ENCODE assay signal across 1 cellular context in genomic region chr19:49590071-49590970, GRCh38.
TF ChIP-seq lines count a peak whose summit lies in the region.

No MANE protein-coding gene starts in this region.

TF ChIP-seq in HepG2, 621 proteins besides CTCF, POLR2A, EP300 and RAD21 (continued from another document and continues in another):
- TF ChIP-seq, protein P1, sequence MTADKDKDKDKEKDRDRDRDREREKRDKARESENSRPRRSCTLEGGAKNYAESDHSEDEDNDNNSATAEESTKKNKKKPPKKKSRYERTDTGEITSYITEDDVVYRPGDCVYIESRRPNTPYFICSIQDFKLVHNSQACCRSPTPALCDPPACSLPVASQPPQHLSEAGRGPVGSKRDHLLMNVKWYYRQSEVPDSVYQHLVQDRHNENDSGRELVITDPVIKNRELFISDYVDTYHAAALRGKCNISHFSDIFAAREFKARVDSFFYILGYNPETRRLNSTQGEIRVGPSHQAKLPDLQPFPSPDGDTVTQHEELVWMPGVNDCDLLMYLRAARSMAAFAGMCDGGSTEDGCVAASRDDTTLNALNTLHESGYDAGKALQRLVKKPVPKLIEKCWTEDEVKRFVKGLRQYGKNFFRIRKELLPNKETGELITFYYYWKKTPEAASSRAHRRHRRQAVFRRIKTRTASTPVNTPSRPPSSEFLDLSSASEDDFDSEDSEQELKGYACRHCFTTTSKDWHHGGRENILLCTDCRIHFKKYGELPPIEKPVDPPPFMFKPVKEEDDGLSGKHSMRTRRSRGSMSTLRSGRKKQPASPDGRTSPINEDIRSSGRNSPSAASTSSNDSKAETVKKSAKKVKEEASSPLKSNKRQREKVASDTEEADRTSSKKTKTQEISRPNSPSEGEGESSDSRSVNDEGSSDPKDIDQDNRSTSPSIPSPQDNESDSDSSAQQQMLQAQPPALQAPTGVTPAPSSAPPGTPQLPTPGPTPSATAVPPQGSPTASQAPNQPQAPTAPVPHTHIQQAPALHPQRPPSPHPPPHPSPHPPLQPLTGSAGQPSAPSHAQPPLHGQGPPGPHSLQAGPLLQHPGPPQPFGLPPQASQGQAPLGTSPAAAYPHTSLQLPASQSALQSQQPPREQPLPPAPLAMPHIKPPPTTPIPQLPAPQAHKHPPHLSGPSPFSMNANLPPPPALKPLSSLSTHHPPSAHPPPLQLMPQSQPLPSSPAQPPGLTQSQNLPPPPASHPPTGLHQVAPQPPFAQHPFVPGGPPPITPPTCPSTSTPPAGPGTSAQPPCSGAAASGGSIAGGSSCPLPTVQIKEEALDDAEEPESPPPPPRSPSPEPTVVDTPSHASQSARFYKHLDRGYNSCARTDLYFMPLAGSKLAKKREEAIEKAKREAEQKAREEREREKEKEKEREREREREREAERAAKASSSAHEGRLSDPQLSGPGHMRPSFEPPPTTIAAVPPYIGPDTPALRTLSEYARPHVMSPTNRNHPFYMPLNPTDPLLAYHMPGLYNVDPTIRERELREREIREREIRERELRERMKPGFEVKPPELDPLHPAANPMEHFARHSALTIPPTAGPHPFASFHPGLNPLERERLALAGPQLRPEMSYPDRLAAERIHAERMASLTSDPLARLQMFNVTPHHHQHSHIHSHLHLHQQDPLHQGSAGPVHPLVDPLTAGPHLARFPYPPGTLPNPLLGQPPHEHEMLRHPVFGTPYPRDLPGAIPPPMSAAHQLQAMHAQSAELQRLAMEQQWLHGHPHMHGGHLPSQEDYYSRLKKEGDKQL (CRISPR knock-in tag; IDR thresholded peaks at IDR 0.05; ENCODE audit: low read depth) = no peak
- TF ChIP-seq SNAI1 (CRISPR knock-in tag; IDR thresholded peaks at IDR 0.05; ENCODE audit: borderline replicate concordance) (0 out of 2 replicates have a peak, but pooled peaks have one; percentile 63), KLF6 (CRISPR knock-in tag; IDR thresholded peaks at IDR 0.05) (no peak), GLI4 (CRISPR knock-in tag; IDR thresholded peaks at IDR 0.05; ENCODE audit: borderline replicate concordance) (peak; percentile 65; the same call in 1 of the 2 replicates), ZNF670 (CRISPR knock-in tag; IDR thresholded peaks at IDR 0.05; ENCODE audit: borderline replicate concordance) (0 out of 2 replicates have a peak, but pooled peaks have one; percentile 44), PRPF4 (IDR thresholded peaks at IDR 0.05; ENCODE audit: low read depth, low read length, poor library complexity, severe bottlenecking) (no peak), KDM5B (CRISPR knock-in tag; IDR thresholded peaks at IDR 0.05; ENCODE audit: borderline replicate concordance) (peak; percentile 77; the same call in 1 of the 2 replicates), ZNF343 (CRISPR knock-in tag; IDR thresholded peaks at IDR 0.05) (no peak), BRD4 (CRISPR knock-in tag; IDR thresholded peaks at IDR 0.05) (peak; percentile 77), NFKB2 (CRISPR knock-in tag; IDR thresholded peaks at IDR 0.05; ENCODE audit: borderline replicate concordance) (peak; percentile 87; the same call in 1 of the 2 replicates), ZNF782 (CRISPR knock-in tag; IDR thresholded peaks at IDR 0.05; ENCODE audit: borderline replicate concordance) (0 out of 2 replicates have a peak, but pooled peaks have one; percentile 62), ZNF672 (CRISPR knock-in tag; IDR thresholded peaks at IDR 0.05) (no peak), ARHGAP35 (CRISPR knock-in tag; IDR thresholded peaks at IDR 0.05; ENCODE audit: borderline replicate concordance) (no peak), FOXK1 (CRISPR knock-in tag; IDR thresholded peaks at IDR 0.05; ENCODE audit: borderline replicate concordance, low read depth) (0 out of 2 replicates have a peak, but pooled peaks have one; percentile 33), KLF12 (CRISPR knock-in tag; IDR thresholded peaks at IDR 0.05; ENCODE audit: borderline replicate concordance) (peak; percentile 26; the same call in 1 of the 2 replicates), ZNF292 (CRISPR knock-in tag; IDR thresholded peaks at IDR 0.05; ENCODE audit: borderline replicate concordance, low read depth) (no peak), TAF15 (IDR thresholded peaks at IDR 0.05; ENCODE audit: low read depth, low read length, poor library complexity, severe bottlenecking) (peak; percentile 85), NONO (IDR thresholded peaks at IDR 0.05) (no peak), NONO (CRISPR knock-in tag; conservative IDR thresholded peaks at IDR 0.05) (no peak), DNMT3B (CRISPR knock-in tag; conservative IDR thresholded peaks at IDR 0.05) (no peak), ZEB1 (IDR thresholded peaks at IDR 0.05; ENCODE audit: insufficient replicate concordance, low read depth) (peak; percentile 22), TRIM24 (CRISPR knock-in tag; IDR thresholded peaks at IDR 0.05) (no peak), PLRG1 (conservative IDR thresholded peaks at IDR 0.05) (no peak), JARID2 (CRISPR knock-in tag; IDR thresholded peaks at IDR 0.05; ENCODE audit: insufficient replicate concordance) (no peak), DR1 (CRISPR knock-in tag; IDR thresholded peaks at IDR 0.05) (peak; percentile 88), GZF1 (CRISPR knock-in tag; IDR thresholded peaks at IDR 0.05) (no peak; the same call in 1 of the 2 replicates), ZBTB3 (CRISPR knock-in tag; IDR thresholded peaks at IDR 0.05; ENCODE audit: borderline replicate concordance, low read depth) (no peak), ZFAT (CRISPR knock-in tag; conservative IDR thresholded peaks at IDR 0.05) (no peak), POGZ (CRISPR knock-in tag; IDR thresholded peaks at IDR 0.05) (peak; percentile 47; the same call in 1 of the 2 replicates), SAFB2 (CRISPR knock-in tag; IDR thresholded peaks at IDR 0.05; ENCODE audit: borderline replicate concordance, low read depth) (0 out of 2 replicates have a peak, but pooled peaks have one; percentile 47), ZNF850 (CRISPR knock-in tag; conservative IDR thresholded peaks at IDR 0.05) (no peak), ZNF639 (CRISPR knock-in tag; conservative IDR thresholded peaks at IDR 0.05) (no peak)
- TF ChIP-seq, protein P2, sequence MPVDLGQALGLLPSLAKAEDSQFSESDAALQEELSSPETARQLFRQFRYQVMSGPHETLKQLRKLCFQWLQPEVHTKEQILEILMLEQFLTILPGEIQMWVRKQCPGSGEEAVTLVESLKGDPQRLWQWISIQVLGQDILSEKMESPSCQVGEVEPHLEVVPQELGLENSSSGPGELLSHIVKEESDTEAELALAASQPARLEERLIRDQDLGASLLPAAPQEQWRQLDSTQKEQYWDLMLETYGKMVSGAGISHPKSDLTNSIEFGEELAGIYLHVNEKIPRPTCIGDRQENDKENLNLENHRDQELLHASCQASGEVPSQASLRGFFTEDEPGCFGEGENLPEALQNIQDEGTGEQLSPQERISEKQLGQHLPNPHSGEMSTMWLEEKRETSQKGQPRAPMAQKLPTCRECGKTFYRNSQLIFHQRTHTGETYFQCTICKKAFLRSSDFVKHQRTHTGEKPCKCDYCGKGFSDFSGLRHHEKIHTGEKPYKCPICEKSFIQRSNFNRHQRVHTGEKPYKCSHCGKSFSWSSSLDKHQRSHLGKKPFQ (CRISPR knock-in tag; IDR thresholded peaks at IDR 0.05; ENCODE audit: insufficient replicate concordance) = no peak
- TF ChIP-seq, protein P3, sequence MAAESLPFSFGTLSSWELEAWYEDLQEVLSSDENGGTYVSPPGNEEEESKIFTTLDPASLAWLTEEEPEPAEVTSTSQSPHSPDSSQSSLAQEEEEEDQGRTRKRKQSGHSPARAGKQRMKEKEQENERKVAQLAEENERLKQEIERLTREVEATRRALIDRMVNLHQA (CRISPR knock-in tag; IDR thresholded peaks at IDR 0.05) = no peak
- TF ChIP-seq, protein P4, sequence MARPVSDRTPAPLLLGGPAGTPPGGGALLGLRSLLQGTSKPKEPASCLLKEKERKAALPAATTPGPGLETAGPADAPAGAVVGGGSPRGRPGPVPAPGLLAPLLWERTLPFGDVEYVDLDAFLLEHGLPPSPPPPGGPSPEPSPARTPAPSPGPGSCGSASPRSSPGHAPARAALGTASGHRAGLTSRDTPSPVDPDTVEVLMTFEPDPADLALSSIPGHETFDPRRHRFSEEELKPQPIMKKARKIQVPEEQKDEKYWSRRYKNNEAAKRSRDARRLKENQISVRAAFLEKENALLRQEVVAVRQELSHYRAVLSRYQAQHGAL (CRISPR knock-in tag; IDR thresholded peaks at IDR 0.05; ENCODE audit: not compliant biosample characterization) = peak; percentile 29
- TF ChIP-seq, protein P5, sequence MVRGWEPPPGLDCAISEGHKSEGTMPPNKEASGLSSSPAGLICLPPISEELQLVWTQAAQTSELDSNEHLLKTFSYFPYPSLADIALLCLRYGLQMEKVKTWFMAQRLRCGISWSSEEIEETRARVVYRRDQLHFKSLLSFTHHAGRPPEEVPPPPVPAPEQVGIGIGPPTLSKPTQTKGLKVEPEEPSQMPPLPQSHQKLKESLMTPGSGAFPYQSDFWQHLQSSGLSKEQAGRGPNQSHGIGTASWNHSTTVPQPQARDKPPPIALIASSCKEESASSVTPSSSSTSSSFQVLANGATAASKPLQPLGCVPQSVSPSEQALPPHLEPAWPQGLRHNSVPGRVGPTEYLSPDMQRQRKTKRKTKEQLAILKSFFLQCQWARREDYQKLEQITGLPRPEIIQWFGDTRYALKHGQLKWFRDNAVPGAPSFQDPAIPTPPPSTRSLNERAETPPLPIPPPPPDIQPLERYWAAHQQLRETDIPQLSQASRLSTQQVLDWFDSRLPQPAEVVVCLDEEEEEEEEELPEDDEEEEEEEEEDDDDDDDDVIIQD (CRISPR knock-in tag; IDR thresholded peaks at IDR 0.05; ENCODE audit: low read depth) = no peak
- TF ChIP-seq, protein P6, sequence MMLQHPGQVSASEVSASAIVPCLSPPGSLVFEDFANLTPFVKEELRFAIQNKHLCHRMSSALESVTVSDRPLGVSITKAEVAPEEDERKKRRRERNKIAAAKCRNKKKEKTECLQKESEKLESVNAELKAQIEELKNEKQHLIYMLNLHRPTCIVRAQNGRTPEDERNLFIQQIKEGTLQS (CRISPR knock-in tag; IDR thresholded peaks at IDR 0.05) = no peak
- TF ChIP-seq, protein P7, sequence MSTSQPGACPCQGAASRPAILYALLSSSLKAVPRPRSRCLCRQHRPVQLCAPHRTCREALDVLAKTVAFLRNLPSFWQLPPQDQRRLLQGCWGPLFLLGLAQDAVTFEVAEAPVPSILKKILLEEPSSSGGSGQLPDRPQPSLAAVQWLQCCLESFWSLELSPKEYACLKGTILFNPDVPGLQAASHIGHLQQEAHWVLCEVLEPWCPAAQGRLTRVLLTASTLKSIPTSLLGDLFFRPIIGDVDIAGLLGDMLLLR (CRISPR knock-in tag; IDR thresholded peaks at IDR 0.05) = peak; percentile 74; the same call in 1 of the 2 replicates
- TF ChIP-seq, protein P8, sequence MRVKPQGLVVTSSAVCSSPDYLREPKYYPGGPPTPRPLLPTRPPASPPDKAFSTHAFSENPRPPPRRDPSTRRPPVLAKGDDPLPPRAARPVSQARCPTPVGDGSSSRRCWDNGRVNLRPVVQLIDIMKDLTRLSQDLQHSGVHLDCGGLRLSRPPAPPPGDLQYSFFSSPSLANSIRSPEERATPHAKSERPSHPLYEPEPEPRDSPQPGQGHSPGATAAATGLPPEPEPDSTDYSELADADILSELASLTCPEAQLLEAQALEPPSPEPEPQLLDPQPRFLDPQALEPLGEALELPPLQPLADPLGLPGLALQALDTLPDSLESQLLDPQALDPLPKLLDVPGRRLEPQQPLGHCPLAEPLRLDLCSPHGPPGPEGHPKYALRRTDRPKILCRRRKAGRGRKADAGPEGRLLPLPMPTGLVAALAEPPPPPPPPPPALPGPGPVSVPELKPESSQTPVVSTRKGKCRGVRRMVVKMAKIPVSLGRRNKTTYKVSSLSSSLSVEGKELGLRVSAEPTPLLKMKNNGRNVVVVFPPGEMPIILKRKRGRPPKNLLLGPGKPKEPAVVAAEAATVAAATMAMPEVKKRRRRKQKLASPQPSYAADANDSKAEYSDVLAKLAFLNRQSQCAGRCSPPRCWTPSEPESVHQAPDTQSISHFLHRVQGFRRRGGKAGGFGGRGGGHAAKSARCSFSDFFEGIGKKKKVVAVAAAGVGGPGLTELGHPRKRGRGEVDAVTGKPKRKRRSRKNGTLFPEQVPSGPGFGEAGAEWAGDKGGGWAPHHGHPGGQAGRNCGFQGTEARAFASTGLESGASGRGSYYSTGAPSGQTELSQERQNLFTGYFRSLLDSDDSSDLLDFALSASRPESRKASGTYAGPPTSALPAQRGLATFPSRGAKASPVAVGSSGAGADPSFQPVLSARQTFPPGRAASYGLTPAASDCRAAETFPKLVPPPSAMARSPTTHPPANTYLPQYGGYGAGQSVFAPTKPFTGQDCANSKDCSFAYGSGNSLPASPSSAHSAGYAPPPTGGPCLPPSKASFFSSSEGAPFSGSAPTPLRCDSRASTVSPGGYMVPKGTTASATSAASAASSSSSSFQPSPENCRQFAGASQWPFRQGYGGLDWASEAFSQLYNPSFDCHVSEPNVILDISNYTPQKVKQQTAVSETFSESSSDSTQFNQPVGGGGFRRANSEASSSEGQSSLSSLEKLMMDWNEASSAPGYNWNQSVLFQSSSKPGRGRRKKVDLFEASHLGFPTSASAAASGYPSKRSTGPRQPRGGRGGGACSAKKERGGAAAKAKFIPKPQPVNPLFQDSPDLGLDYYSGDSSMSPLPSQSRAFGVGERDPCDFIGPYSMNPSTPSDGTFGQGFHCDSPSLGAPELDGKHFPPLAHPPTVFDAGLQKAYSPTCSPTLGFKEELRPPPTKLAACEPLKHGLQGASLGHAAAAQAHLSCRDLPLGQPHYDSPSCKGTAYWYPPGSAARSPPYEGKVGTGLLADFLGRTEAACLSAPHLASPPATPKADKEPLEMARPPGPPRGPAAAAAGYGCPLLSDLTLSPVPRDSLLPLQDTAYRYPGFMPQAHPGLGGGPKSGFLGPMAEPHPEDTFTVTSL (CRISPR knock-in tag; IDR thresholded peaks at IDR 0.05; ENCODE audit: borderline replicate concordance) = peak; percentile 50; the same call in 1 of the 2 replicates
- TF ChIP-seq, protein P9, sequence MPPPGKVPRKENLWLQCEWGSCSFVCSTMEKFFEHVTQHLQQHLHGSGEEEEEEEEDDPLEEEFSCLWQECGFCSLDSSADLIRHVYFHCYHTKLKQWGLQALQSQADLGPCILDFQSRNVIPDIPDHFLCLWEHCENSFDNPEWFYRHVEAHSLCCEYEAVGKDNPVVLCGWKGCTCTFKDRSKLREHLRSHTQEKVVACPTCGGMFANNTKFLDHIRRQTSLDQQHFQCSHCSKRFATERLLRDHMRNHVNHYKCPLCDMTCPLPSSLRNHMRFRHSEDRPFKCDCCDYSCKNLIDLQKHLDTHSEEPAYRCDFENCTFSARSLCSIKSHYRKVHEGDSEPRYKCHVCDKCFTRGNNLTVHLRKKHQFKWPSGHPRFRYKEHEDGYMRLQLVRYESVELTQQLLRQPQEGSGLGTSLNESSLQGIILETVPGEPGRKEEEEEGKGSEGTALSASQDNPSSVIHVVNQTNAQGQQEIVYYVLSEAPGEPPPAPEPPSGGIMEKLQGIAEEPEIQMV (CRISPR knock-in tag; IDR thresholded peaks at IDR 0.05; ENCODE audit: low read depth) = 0 out of 2 replicates have a peak, but pooled peaks have one; percentile 58
- TF ChIP-seq, protein P10, sequence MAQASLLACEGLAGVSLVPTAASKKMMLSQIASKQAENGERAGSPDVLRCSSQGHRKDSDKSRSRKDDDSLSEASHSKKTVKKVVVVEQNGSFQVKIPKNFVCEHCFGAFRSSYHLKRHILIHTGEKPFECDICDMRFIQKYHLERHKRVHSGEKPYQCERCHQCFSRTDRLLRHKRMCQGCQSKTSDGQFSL (CRISPR knock-in tag; IDR thresholded peaks at IDR 0.05) = peak; percentile 16; the same call in 1 of the 2 replicates
